8 cellular contexts compared by ENCODE assay signal in the genomic region with DNA sequence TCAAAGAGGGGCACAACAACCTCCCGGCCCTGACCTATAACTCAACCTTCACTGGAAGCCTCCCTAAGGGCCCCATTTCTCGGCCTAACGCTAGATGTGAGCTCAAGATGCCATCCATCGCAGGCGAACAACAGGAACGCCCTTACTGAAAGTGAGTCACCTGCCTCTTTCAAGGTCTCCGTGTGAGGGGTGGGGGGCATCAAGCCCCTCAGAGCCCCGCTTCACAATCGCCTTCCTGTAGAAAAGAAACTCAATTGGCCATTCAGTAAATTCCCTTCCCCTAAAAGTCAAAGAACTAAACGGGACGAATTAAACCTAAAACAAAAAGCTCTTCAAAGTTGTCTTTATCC. TPM values are rescaled to one million over a fixed set of nuclear protein-coding genes. Genes with fewer than 3 reads are reported as not detected.
A peak's percentile ranks its signal among the peaks of the same experiment; 100 is the strongest.
DNase-seq lines count a peak whose midpoint lies in the region; ATAC-seq, FAIRE-seq and TF ChIP-seq lines count a peak whose summit lies in the region.

No MANE protein-coding gene starts in this region.

- H3K9me3 ChIP-seq in KOPT-K1 (ENCODE audit: insufficient read depth, low read length, poor library complexity, severe bottlenecking) (peaks cover 13% of the 10 kb centered on the region), endothelial cell of umbilical vein (replicated peaks; ENCODE audit: control insufficient read depth, insufficient read depth, low read length) (no peaks in the 10 kb centered on the region), mucosa of stomach (ENCODE audit: control insufficient read depth, low read length) (no peaks in the 10 kb centered on the region)

- peak overlapping the region; percentile 98 for H3K4me2 ChIP-seq in endothelial cell of umbilical vein (ENCODE audit: insufficient read depth, low read length)

- no peaks in the 10 kb centered on the region for H3K27me3 Mint-ChIP-seq in stimulated activated memory B cell treated with anti-CD40 and anti-IgM and Interleukin-4, amounts not matched to agents 10 μg/mL and 1 μg/mL and 100 μg/mL, for 72 hours

- H3K4me1 ChIP-seq in endothelial cell of umbilical vein (ENCODE audit: control insufficient read depth, extremely low read depth, insufficient read depth, low read length) (peaks cover 9% of the 10 kb centered on the region), mucosa of stomach (ENCODE audit: control insufficient read depth, insufficient read depth, low read length) (no peaks in the 10 kb centered on the region)

- TSS peak; percentile 89 for BruUV-seq in endothelial cell of umbilical vein (replicated peaks; lab: Mats Ljungman, UMichigan)

- H3K9me1 ChIP-seq in endothelial cell of umbilical vein (replicated peaks; ENCODE audit: control insufficient read depth, extremely low read depth, insufficient read depth, low read length), result no peaks in the 10 kb centered on the region

- peaks cover 32% of the 10 kb centered on the region for H3K4me1 Mint-ChIP-seq in stimulated activated memory B cell treated with anti-CD40 and anti-IgM and Interleukin-4, amounts not matched to agents 10 μg/mL and 1 μg/mL and 100 μg/mL, for 72 hours

- FAIRE-seq in endothelial cell of umbilical vein (lab: Jason Lieb, UNC), result peak; percentile 55

- H4K20me1 ChIP-seq in endothelial cell of umbilical vein (replicated peaks; ENCODE audit: control insufficient read depth, extremely low read depth, insufficient read depth, low read length), result no peaks in the 10 kb centered on the region

- H3K36me3 ChIP-seq in KOPT-K1 (ENCODE audit: insufficient read depth, low read length) (peaks cover 9% of the 10 kb centered on the region), endothelial cell of umbilical vein (ENCODE audit: control insufficient read depth in 2 of 2, extremely low read depth in 1 of 2, insufficient read depth in 2 of 2, low read length in 2 of 2) (peaks cover 0 to 2% of the 10 kb centered on the region in 2 experiments), mucosa of stomach (ENCODE audit: control insufficient read depth, insufficient read depth, low read length) (no peaks in the 10 kb centered on the region)

- H2AFZ ChIP-seq in endothelial cell of umbilical vein (ENCODE audit: low read depth, low read length), result peak overlapping the region; percentile 63

- no peaks in the 10 kb centered on the region for H3K9me3 Mint-ChIP-seq in stimulated activated memory B cell treated with anti-CD40 and anti-IgM and Interleukin-4, amounts not matched to agents 10 μg/mL and 1 μg/mL and 100 μg/mL, for 72 hours

- peak overlapping the region; percentile 96 for H3K27ac Mint-ChIP-seq in stimulated activated memory B cell treated with anti-CD40 and anti-IgM and Interleukin-4, amounts not matched to agents 10 μg/mL and 1 μg/mL and 100 μg/mL, for 72 hours

- peak overlapping the region; percentile 100 for H3K4me3 Mint-ChIP-seq in stimulated activated memory B cell treated with anti-CD40 and anti-IgM and Interleukin-4, amounts not matched to agents 10 μg/mL and 1 μg/mL and 100 μg/mL, for 72 hours

- no peak for TF ChIP-seq CTCF in GM13976 (IDR thresholded peaks at IDR 0.05; ENCODE audit: borderline replicate concordance, control extremely low read depth, extremely low read depth, insufficient read depth, missing control alignments)
- TF ChIP-seq CTCF in endothelial cell of umbilical vein (IDR thresholded peaks at IDR 0.05; ENCODE audit: extremely low read depth in 1 of 2, insufficient read depth in 1 of 2, low read depth in 1 of 2, low read length in 2 of 2), result no peak

- H3K27ac ChIP-seq in KOPT-K1 (ENCODE audit: low read depth, low read length, poor library complexity, severe bottlenecking) (peak overlapping the region; percentile 82), endothelial cell of umbilical vein (ENCODE audit: insufficient read depth, low read depth, low read length) (peak overlapping the region; percentile 69)

- H3K4me3 ChIP-seq in endothelial cell of umbilical vein (replicated peaks in 1 of 3; ENCODE audit: insufficient read depth in 1 of 3, low read depth in 1 of 3, low read length in 3 of 3), result peak overlapping the region; percentile 79 to 96 (median 85)
- H3K4me3 ChIP-seq in mucosa of stomach (ENCODE audit: low read length), result peak overlapping the region; percentile 52

- dilution Hi-C loops in endothelial cell of umbilical vein (cut with MboI; ENCODE audit: extremely low pct_ligation_motif_present, low sequenced_read_pairs), result no loop called here

- DNase-seq in GM13976 (ENCODE audit: low spot score) (peak; percentile 46), endothelial cell of umbilical vein (ENCODE audit: low read depth, low spot score) (peak; percentile 73), cortex of kidney (lab: John Stamatoyannopoulos, UW) (no peak), NCI-H1436 (lab: John Stamatoyannopoulos, UW) (no peak)
- peak; percentile 77 for DNase-seq in activated CD8-positive, alpha-beta memory T cell treated with anti-CD3 and anti-CD28 coated beads for 24 hours

- H3K9ac ChIP-seq in endothelial cell of umbilical vein (replicated peaks; ENCODE audit: extremely low read depth, insufficient read depth, low read length) (peak overlapping the region; percentile 96), mucosa of stomach (ENCODE audit: low read length) (peak overlapping the region; percentile 84)

- in situ Hi-C loops in GM13976 (cut with MboI; ENCODE audit: low sequenced_read_pairs, unreplicated experiment), result no loop called here

- peaks cover 16% of the 10 kb centered on the region for H3K79me2 ChIP-seq in endothelial cell of umbilical vein (ENCODE audit: control insufficient read depth, insufficient read depth, low read length)

- H3K36me3 Mint-ChIP-seq in stimulated activated memory B cell treated with anti-CD40 and anti-IgM and Interleukin-4, amounts not matched to agents 10 μg/mL and 1 μg/mL and 100 μg/mL, for 72 hours, result peaks cover 27% of the 10 kb centered on the region

- ATAC-seq in stimulated activated memory B cell treated with anti-CD40 and anti-IgM and Interleukin-4, amounts not matched to agents 10 μg/mL and 1 μg/mL and 100 μg/mL, for 72 hours, result peak; percentile 82

- POLR2A ChIA-PET in endothelial cell of umbilical vein (lab: Charles Lee), result interaction anchor here (0.9 to 1.8 kb wide), 3 partner anchors 32 to 48 kb away, joined by 4 to 10 read pairs (median 5); a partner anchor contains a TSS

- no peak for TF ChIP-seq POLR2A in endothelial cell of umbilical vein (IDR thresholded peaks at IDR 0.05; ENCODE audit: low read depth, low read length)

- no peaks in the 10 kb centered on the region for H3K27me3 ChIP-seq in endothelial cell of umbilical vein (ENCODE audit: control insufficient read depth in 2 of 2, insufficient read depth in 2 of 2, low read length in 2 of 2)
- H3K27me3 ChIP-seq in mucosa of stomach (ENCODE audit: control insufficient read depth, insufficient read depth, low read length), result no peaks in the 10 kb centered on the region

- CTCF ChIA-PET in endothelial cell of umbilical vein (lab: Charles Lee), result interaction anchor here (0.5 to 3.0 kb wide), 5 partner anchors 44 to 126 kb away, joined by 3 to 9 read pairs (median 5); a partner anchor contains a TSS

- intact Hi-C loops in endothelial cell of umbilical vein (cut with micrococcal nuclease), result loop anchor here (1.0 to 5.0 kb wide), 7 partner anchors 32 to 179 kb away; a partner anchor contains a TSS

TF ChIP-seq in endothelial cell of umbilical vein, 7 proteins besides CTCF, POLR2A, EP300 and RAD21:
- TF ChIP-seq MYC (IDR thresholded peaks at IDR 0.05; ENCODE audit: low read depth, low read length) (no peak), FOS (IDR thresholded peaks at IDR 0.05; ENCODE audit: borderline replicate concordance, insufficient read depth, low read length) (peak; percentile 50)

RNA-seq across cellular contexts. Expression of a gene that starts 0.7 kb away (rescaled TPM):
- 15.6 and 17.2 TPM in 2 replicates for total RNA-seq in endothelial cell of umbilical vein
- 5.2 and 6.4 TPM in 2 replicates for polyA plus RNA-seq in endothelial cell of umbilical vein
- polyA plus RNA-seq in endothelial cell of umbilical vein (2011; cell fraction: cytosol; rRNA removed), result 3.8 and 4.7 TPM in 2 replicates
- polyA plus RNA-seq in endothelial cell of umbilical vein (2011; cell fraction: nucleus; rRNA removed), result 37.1 and 53.9 TPM in 2 replicates
- 9.8 and 15.5 TPM in 2 replicates for polyA plus RNA-seq in endothelial cell of umbilical vein (2012)
- polyA minus RNA-seq in endothelial cell of umbilical vein, result 30.7 and 32.9 TPM in 2 replicates
- 3.3 TPM for polyA minus RNA-seq in endothelial cell of umbilical vein (2011; cell fraction: cytosol; rRNA and poly(A)+ RNA removed)
- 31.3 and 49.8 TPM in 2 replicates for polyA minus RNA-seq in endothelial cell of umbilical vein (2011; cell fraction: nucleus; rRNA and poly(A)+ RNA removed)

RNA-seq across cellular contexts. Expression of a gene that starts 45.9 kb away (rescaled TPM):
- total RNA-seq in endothelial cell of umbilical vein, result 18.7 and 19.1 TPM in 2 replicates
- 40.5 and 46.2 TPM in 2 replicates for polyA plus RNA-seq in endothelial cell of umbilical vein
- 36.6 and 39.1 TPM in 2 replicates for polyA plus RNA-seq in endothelial cell of umbilical vein (2011; cell fraction: cytosol; rRNA removed)
- polyA plus RNA-seq in endothelial cell of umbilical vein (2011; cell fraction: nucleus; rRNA removed), result 11.7 and 13.7 TPM in 2 replicates
- 26.8 and 27.7 TPM in 2 replicates for polyA plus RNA-seq in endothelial cell of umbilical vein (2012)
- polyA minus RNA-seq in endothelial cell of umbilical vein, result 19.8 and 21.5 TPM in 2 replicates
- 6.3 TPM for polyA minus RNA-seq in endothelial cell of umbilical vein (2011; cell fraction: cytosol; rRNA and poly(A)+ RNA removed)
- polyA minus RNA-seq in endothelial cell of umbilical vein (2011; cell fraction: nucleus; rRNA and poly(A)+ RNA removed), result 4.1 and 4.9 TPM in 2 replicates

RNA-seq across cellular contexts. Expression of a gene that starts 48.1 kb away (rescaled TPM):
- total RNA-seq in endothelial cell of umbilical vein, result 20.7 and 21.4 TPM in 2 replicates
- polyA plus RNA-seq in endothelial cell of umbilical vein, result 5.2 and 5.8 TPM in 2 replicates
- 6.8 and 6.9 TPM in 2 replicates for polyA plus RNA-seq in endothelial cell of umbilical vein (2011; cell fraction: cytosol; rRNA removed)
- polyA plus RNA-seq in endothelial cell of umbilical vein (2011; cell fraction: nucleus; rRNA removed), result 20.8 and 21.6 TPM in 2 replicates
- 5.3 and 10.0 TPM in 2 replicates for polyA plus RNA-seq in endothelial cell of umbilical vein (2012)
- polyA minus RNA-seq in endothelial cell of umbilical vein, result 25.2 and 31.4 TPM in 2 replicates
- 23.1 TPM for polyA minus RNA-seq in endothelial cell of umbilical vein (2011; cell fraction: cytosol; rRNA and poly(A)+ RNA removed)
- 13.4 and 36.4 TPM in 2 replicates for polyA minus RNA-seq in endothelial cell of umbilical vein (2011; cell fraction: nucleus; rRNA and poly(A)+ RNA removed)

Comparison
In these comparisons a context has a peak if more than half of its experiments do, and no peak if none do; other contexts are left out.
1. DNase-seq: peak in GM13976 (single experiment), activated CD8-positive, alpha-beta memory T cell treated with anti-CD3 and anti-CD28 coated beads for 24 hours (single experiment) and endothelial cell of umbilical vein (single experiment); none in cortex of kidney (single experiment) and NCI-H1436 (single experiment).